In the genomic region with DNA sequence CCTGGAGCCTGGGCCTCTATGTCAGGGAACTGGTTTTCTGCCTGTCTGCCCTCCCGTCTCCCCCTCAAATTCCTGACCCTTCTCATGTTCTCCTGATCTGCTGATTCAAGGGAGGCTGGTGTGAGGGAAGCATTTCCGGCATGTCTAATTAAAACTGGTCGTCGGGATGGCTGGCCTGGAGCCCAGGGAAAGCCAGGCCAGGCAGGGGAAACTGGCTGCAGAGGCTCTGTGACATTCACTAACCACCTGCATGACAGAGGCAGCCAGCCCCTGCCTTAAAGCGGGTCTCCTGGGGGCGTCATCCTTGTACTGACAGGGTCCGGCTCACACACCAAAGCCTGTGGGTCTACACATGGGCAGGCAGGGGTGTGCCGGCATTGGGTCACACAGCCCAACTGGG, we compare ENCODE assay signal across 1 cellular context.
TF ChIP-seq lines count a peak whose summit lies in the region.

No MANE protein-coding gene starts in this region.

TF ChIP-seq in SK-N-SH, 30 proteins besides CTCF, POLR2A, EP300 and RAD21 (continued from another document):
- TF ChIP-seq, protein P1, sequence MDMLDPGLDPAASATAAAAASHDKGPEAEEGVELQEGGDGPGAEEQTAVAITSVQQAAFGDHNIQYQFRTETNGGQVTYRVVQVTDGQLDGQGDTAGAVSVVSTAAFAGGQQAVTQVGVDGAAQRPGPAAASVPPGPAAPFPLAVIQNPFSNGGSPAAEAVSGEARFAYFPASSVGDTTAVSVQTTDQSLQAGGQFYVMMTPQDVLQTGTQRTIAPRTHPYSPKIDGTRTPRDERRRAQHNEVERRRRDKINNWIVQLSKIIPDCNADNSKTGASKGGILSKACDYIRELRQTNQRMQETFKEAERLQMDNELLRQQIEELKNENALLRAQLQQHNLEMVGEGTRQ (IDR thresholded peaks at IDR 0.05; ENCODE audit: borderline replicate concordance, low read depth, low read length): no peak
- TF ChIP-seq FOXJ3 (CRISPR knock-in tag; IDR thresholded peaks at IDR 0.05) (no peak; the same call in 1 of the 2 replicates), TAF1 (IDR thresholded peaks at IDR 0.05; ENCODE audit: borderline replicate concordance, low read depth, low read length) (no peak)
- TF ChIP-seq, protein P2, sequence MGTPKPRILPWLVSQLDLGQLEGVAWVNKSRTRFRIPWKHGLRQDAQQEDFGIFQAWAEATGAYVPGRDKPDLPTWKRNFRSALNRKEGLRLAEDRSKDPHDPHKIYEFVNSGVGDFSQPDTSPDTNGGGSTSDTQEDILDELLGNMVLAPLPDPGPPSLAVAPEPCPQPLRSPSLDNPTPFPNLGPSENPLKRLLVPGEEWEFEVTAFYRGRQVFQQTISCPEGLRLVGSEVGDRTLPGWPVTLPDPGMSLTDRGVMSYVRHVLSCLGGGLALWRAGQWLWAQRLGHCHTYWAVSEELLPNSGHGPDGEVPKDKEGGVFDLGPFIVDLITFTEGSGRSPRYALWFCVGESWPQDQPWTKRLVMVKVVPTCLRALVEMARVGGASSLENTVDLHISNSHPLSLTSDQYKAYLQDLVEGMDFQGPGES (IDR thresholded peaks at IDR 0.05; ENCODE audit: low read depth, low read length): no peak
